ENCODE assay signal across 20 cellular contexts in the genomic region with DNA sequence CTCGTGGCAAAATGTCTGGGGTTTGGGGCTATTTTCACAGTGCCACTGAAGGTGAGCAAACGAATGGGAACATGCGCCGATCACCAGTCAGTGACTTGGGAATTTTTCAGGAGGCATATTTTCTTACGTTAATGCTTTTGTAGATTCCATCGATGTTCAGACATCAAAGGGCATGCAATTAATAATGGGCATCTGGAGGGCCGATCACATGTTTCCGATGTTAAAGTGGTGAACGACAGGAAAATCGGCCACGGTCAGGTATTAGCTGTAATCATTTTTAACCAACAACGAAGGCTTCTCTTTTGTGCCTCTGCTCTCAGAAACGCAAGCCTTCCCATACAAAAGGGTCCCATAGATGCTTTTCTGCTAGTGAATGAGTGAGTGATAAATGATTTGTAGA.
DNase-seq lines count a peak whose midpoint lies in the region; ATAC-seq, FAIRE-seq and TF ChIP-seq lines count a peak whose summit lies in the region.
"Had no signal": no experiment of that assay in that cellular context is flagged by ENCODE, and none has a peak within 500 bp of the region (broad histone marks: within the 10 kb centered on the region; RNA-seq: fewer than 3 reads in every experiment).

No MANE protein-coding gene starts in this region.

- 40 to 52% methylated on average over 13 of the region's 13 CpGs for WGBS in esophagus, 2 donors
- 88 to 92% (median 89%) methylated on average over 13 of the region's 13 CpGs for WGBS in small intestine, 3 donors

- H3K27ac Mint-ChIP-seq in Caco-2 (ENCODE audit: unreplicated experiment), result peak overlapping the region; percentile 76
- H3K27ac Mint-ChIP-seq: CD8-positive, alpha-beta memory T cell had no signal

- BruUV-seq in Caco-2 (replicated peaks; lab: Mats Ljungman, UMichigan), result no TSS peak

- no peaks in the 10 kb centered on the region for H3K79me2 ChIP-seq in parathyroid adenoma

- H3K36me3 Mint-ChIP-seq in Caco-2 (ENCODE audit: insufficient read depth, unreplicated experiment), result peaks cover 7% of the 10 kb centered on the region
- H3K36me3 Mint-ChIP-seq: CD8-positive, alpha-beta memory T cell had no signal

- H3K9ac ChIP-seq in parathyroid adenoma, result no peak overlapping the region
- H3K9ac ChIP-seq: KMS-11 had no signal

- H3K4me1 ChIP-seq in Caco-2, result peaks cover 55% of the 10 kb centered on the region
- H3K4me1 ChIP-seq in RWPE2 (ENCODE audit: insufficient read depth, poor library complexity, severe bottlenecking), result peaks cover 32% of the 10 kb centered on the region
- peaks cover 4 to 21% of the 10 kb centered on the region in 2 donors for H3K4me1 ChIP-seq in esophagus (ENCODE audit: control insufficient read depth in 2 of 2, insufficient read depth in 2 of 2, low read length in 1 of 2)
- H3K4me1 ChIP-seq in parathyroid adenoma, result peaks cover 2% of the 10 kb centered on the region
- H3K4me1 ChIP-seq in small intestine (ENCODE audit: control insufficient read depth in 2 of 2, insufficient read depth in 1 of 2, low read depth in 1 of 2, low read length in 1 of 2), result peaks cover 0 to 5% of the 10 kb centered on the region in 2 donors

- CTCF ChIA-PET in Caco-2 (lab: Charles Lee), result interaction anchor here (3.2 kb wide), 1 partner anchor 272 kb away, joined by 20 read pairs; no protein-coding TSS in a partner anchor

- H3K27me3 Mint-ChIP-seq in Caco-2 (ENCODE audit: insufficient read depth, unreplicated experiment), result no peaks in the 10 kb centered on the region

- no peak for ATAC-seq in RWPE2 (ENCODE audit: low read depth)

- H3K9me3 ChIP-seq in Caco-2, result no peaks in the 10 kb centered on the region
- no peaks in the 10 kb centered on the region for H3K9me3 ChIP-seq in RWPE2 (ENCODE audit: severe bottlenecking)
- H3K9me3 ChIP-seq in esophagus (ENCODE audit: control insufficient read depth in 2 of 2, insufficient read depth in 1 of 2, low read depth in 1 of 2, low read length in 1 of 2), result no peaks in the 10 kb centered on the region
- H3K9me3 ChIP-seq in parathyroid adenoma (ENCODE audit: control insufficient read depth, low read length), result no peaks in the 10 kb centered on the region
- no peaks in the 10 kb centered on the region for H3K9me3 ChIP-seq in small intestine (ENCODE audit: control insufficient read depth, low read depth)

- no peak for TF ChIP-seq CTCF in Caco-2 (IDR thresholded peaks at IDR 0.05; ENCODE audit: insufficient read depth in 1 of 2, low read depth in 1 of 2, low read length in 1 of 2, severe bottlenecking in 1 of 2, unreplicated experiment in 1 of 2)
- no peak for TF ChIP-seq CTCF in RWPE2 (IDR thresholded peaks at IDR 0.05; ENCODE audit: poor library complexity, severe bottlenecking)
- TF ChIP-seq CTCF in parathyroid adenoma (IDR thresholded peaks at IDR 0.05), result no peak

- DNase-seq in Caco-2 (no peak), RWPE2 (ENCODE audit: low spot score) (no peak), small intestine (no peak), NCI-H510A treated with DMSO at 0.1 percent for 48 hours (lab: John Stamatoyannopoulos, UW) (no peak), AG08395 (ENCODE audit: low spot score) (no peak), superior temporal gyrus (ENCODE audit: extremely low spot score) (no peak)
- DNase-seq: CD8-positive, alpha-beta memory T cell; NCI-H1417; NCI-H1694 treated with DMSO at 0.1 percent for 48 hours; NCI-H2081 treated with DMSO at 0.1 percent for 48 hours; NCI-H2171 treated with DMSO at 0.1 percent for 48 hours; NCI-H526; OCI-M1; SIG-M5 had no signal

- H3K4me2 ChIP-seq in parathyroid adenoma (ENCODE audit: low read length), result peak overlapping the region; percentile 10
- H3K4me2 ChIP-seq: KMS-11 had no signal

- H3K9me3 Mint-ChIP-seq in Caco-2 (ENCODE audit: unreplicated experiment), result no peaks in the 10 kb centered on the region
- H3K9me3 Mint-ChIP-seq: CD8-positive, alpha-beta memory T cell had no signal

- H3K27ac ChIP-seq in RWPE2 (ENCODE audit: poor library complexity, severe bottlenecking) (peak overlapping the region; percentile 68), esophagus (ENCODE audit: low read depth in 2 of 2, low read length in 1 of 2) (peak overlapping the region; percentile 81 to 84), parathyroid adenoma (no peak overlapping the region), small intestine (ENCODE audit: low read depth in 1 of 2, low read length in 1 of 2) (no peak overlapping the region)
- H3K27ac ChIP-seq: C4-2B, KMS-11 had no signal

- POLR2A ChIA-PET in Caco-2 (lab: Charles Lee), result no interaction called here

- peaks cover 24% of the 10 kb centered on the region for H3K4me1 Mint-ChIP-seq in Caco-2 (ENCODE audit: low read depth, unreplicated experiment)

- no peak overlapping the region for H2AFZ ChIP-seq in parathyroid adenoma

- intact Hi-C loops in Caco-2 (cut with micrococcal nuclease; ENCODE audit: unreplicated experiment), result no loop called here

- FAIRE-seq in small intestine (lab: Jason Lieb, UNC), result no peak
- FAIRE-seq: H1, HTR-8/SVneo had no signal

- H3K36me3 ChIP-seq in Caco-2 (ENCODE audit: control insufficient read depth, insufficient read depth, low read length) (no peaks in the 10 kb centered on the region), RWPE2 (ENCODE audit: low read depth) (no peaks in the 10 kb centered on the region), esophagus (ENCODE audit: control insufficient read depth in 2 of 2, insufficient read depth in 2 of 2, low read length in 1 of 2) (no peaks in the 10 kb centered on the region), parathyroid adenoma (ENCODE audit: control insufficient read depth, insufficient read depth, low read length) (no peaks in the 10 kb centered on the region), small intestine (ENCODE audit: control insufficient read depth in 2 of 2, insufficient read depth in 2 of 2, low read length in 2 of 2) (no peaks in the 10 kb centered on the region)

- H3K27me3 ChIP-seq in Caco-2 (replicated peaks; ENCODE audit: control insufficient read depth, insufficient read depth, low read length), result no peaks in the 10 kb centered on the region
- no peaks in the 10 kb centered on the region for H3K27me3 ChIP-seq in RWPE2 (ENCODE audit: insufficient read depth, poor library complexity, severe bottlenecking)
- no peaks in the 10 kb centered on the region for H3K27me3 ChIP-seq in esophagus (ENCODE audit: control insufficient read depth in 1 of 2, insufficient read depth in 2 of 2, low read length in 2 of 2)
- H3K27me3 ChIP-seq in parathyroid adenoma (ENCODE audit: control insufficient read depth, insufficient read depth, low read length), result no peaks in the 10 kb centered on the region
- H3K27me3 ChIP-seq in small intestine (ENCODE audit: control insufficient read depth in 2 of 2, insufficient read depth in 2 of 2, low read length in 2 of 2), result no peaks in the 10 kb centered on the region

- H3K4me3 ChIP-seq in Caco-2 (ENCODE audit: low read depth, low read length) (no peak overlapping the region), RWPE2 (ENCODE audit: severe bottlenecking) (peak overlapping the region; percentile 36), esophagus (ENCODE audit: low read depth in 1 of 2, low read length in 2 of 2) (peak overlapping the region in 1 of 2 donors; percentile 38), parathyroid adenoma (ENCODE audit: low read depth, low read length) (no peak overlapping the region), small intestine (ENCODE audit: low read depth in 1 of 2, low read length in 2 of 2) (no peak overlapping the region)

- H3K4me3 Mint-ChIP-seq in Caco-2 (ENCODE audit: unreplicated experiment), result peak overlapping the region; percentile 38
- H3K4me3 Mint-ChIP-seq: CD8-positive, alpha-beta memory T cell had no signal

Comparison
In these comparisons a context has a peak if more than half of its experiments do, and no peak if none do; other contexts are left out.
1. H3K27ac ChIP-seq: peak in RWPE2 (single experiment) and esophagus (2 of 2); none in parathyroid adenoma (single experiment) and small intestine (0 of 2).